In the genomic region with DNA sequence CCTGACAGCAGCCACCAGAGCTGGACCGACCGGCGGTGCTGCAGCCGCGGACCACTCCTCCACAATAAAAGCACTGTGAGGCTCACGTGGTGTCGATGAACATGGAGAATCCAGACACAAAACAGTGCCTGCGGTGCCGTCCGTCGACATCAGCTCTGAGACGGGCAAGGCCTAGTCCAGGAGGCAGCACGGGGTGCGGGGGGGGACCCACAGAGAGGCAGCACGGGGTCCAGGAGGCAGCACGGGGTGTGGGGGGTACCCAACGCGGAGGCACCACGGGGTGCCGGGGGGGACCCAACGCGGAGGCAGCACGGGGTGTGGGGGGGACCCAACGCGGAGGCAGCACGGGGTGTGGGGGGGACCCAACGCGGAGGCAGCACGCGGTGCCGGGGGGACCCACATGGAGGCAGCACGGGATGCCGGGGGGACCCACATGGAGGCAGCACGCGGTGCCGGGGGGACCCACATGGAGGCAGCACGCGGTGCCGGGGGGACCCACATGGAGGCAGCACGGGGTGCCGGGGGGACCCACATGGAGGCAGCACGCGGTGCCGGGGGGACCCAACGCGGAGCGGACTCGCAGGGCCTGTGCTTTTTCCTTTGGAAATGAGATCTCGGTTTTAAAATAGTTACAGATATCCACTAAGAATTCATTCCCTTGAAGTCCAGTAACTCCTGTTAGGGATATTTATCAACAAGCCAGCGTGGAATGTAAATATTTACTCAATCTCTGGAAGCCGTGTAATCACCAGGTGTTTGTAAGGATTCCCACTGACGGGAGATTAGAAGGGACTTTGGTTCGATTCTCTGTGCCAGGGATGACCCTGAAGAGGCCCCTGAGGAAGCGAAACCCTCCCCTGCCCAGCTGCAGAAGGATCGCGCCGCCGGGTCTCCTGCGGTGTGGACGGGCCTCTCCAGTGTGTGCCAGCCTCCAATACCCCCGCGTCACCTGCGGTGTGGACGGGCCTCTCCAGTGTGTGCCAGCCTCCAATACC, we compare ENCODE assay signal across 22 cellular contexts. TPM values are rescaled to one million over a fixed set of nuclear protein-coding genes. Genes with fewer than 3 reads are reported as not detected.
DNase-seq lines count a peak whose midpoint lies in the region; ATAC-seq, FAIRE-seq and TF ChIP-seq lines count a peak whose summit lies in the region.
"Had no signal": no experiment of that assay in that cellular context is flagged by ENCODE, and none has a peak within 500 bp of the region (broad histone marks: within the 10 kb centered on the region; RNA-seq: fewer than 3 reads in every experiment).

No MANE protein-coding gene starts in this region.

- H3K79me2 ChIP-seq in smooth muscle cell (ENCODE audit: low read depth) = peaks cover 6% of the 10 kb centered on the region

- no peaks in the 10 kb centered on the region for H3K4me1 ChIP-seq in kidney (ENCODE audit: control insufficient read depth in 1 of 2, insufficient read depth in 1 of 2, low read depth in 1 of 2, low read length in 2 of 2)
- H3K4me1 ChIP-seq in smooth muscle cell (ENCODE audit: low read depth) = peaks cover 8% of the 10 kb centered on the region
- H3K4me1 ChIP-seq: foreskin keratinocyte had no signal

- H3K36me3 Mint-ChIP-seq in WTC11 = no peaks in the 10 kb centered on the region
- no peaks in the 10 kb centered on the region for H3K36me3 Mint-ChIP-seq in T-cell
- H3K36me3 Mint-ChIP-seq: stimulated activated effector memory CD8-positive, alpha-beta T cell treated with anti-CD3 and anti-CD28 coated beads, Interleukin-12 subunit alpha, Interleukin-12 subunit beta, amount 100 ng/mL, for 72 hours had no signal

- H3K27ac Mint-ChIP-seq in WTC11 (peak overlapping the region; percentile 70; the same call in 1 of the 2 replicates), T-cell (no peak overlapping the region)
- H3K27ac Mint-ChIP-seq: stimulated activated effector memory CD8-positive, alpha-beta T cell treated with anti-CD3 and anti-CD28 coated beads, Interleukin-12 subunit alpha, Interleukin-12 subunit beta, amount 100 ng/mL, for 72 hours had no signal

- H3K36me3 ChIP-seq in kidney (ENCODE audit: control insufficient read depth in 1 of 2, insufficient read depth in 2 of 2, low read length in 2 of 2) (no peaks in the 10 kb centered on the region), smooth muscle cell (ENCODE audit: low read depth) (peaks cover 5% of the 10 kb centered on the region)
- H3K36me3 ChIP-seq: tibial artery had no signal

- H3F3A ChIP-seq in smooth muscle cell (ENCODE audit: low read depth) = peaks cover 27% of the 10 kb centered on the region

- POLR2A ChIA-PET in HEK293T (lab: Yijun Ruan, JAX) (no interaction called here), WTC11 (lab: Charles Lee) (no interaction called here), T-cell (lab: Charles Lee) (no interaction called here)

- H3K4me1 Mint-ChIP-seq in WTC11 (peaks cover 6% of the 10 kb centered on the region; the same call in 1 of the 2 replicates), T-cell (no peaks in the 10 kb centered on the region)
- H3K4me1 Mint-ChIP-seq: stimulated activated effector memory CD8-positive, alpha-beta T cell treated with anti-CD3 and anti-CD28 coated beads, Interleukin-12 subunit alpha, Interleukin-12 subunit beta, amount 100 ng/mL, for 72 hours had no signal

- peaks cover 11% of the 10 kb centered on the region for H3K9me3 Mint-ChIP-seq in WTC11
- peaks cover 5 to 12% (median 10%) of the 10 kb centered on the region in 3 donors for H3K9me3 Mint-ChIP-seq in T-cell

- H3K27me3 Mint-ChIP-seq in WTC11 (ENCODE audit: low read depth) (no peaks in the 10 kb centered on the region), T-cell (peaks cover 2 to 5% of the 10 kb centered on the region in 2 donors)

- no peak overlapping the region for H3K27ac ChIP-seq in kidney (ENCODE audit: low read depth in 2 of 2, low read length in 2 of 2)
- H3K27ac ChIP-seq in smooth muscle cell (ENCODE audit: low read depth) = peak overlapping the region; percentile 67
- H3K27ac ChIP-seq: foreskin keratinocyte, RWPE1, tibial artery had no signal

- FAIRE-seq in kidney (lab: Jason Lieb, UNC) = no peak
- FAIRE-seq: bronchial epithelial cell, TTC549 had no signal

- DNase-seq in HEK293T (ENCODE audit: extremely low spot score) = peak; percentile 8
- no peak for DNase-seq in WTC11 (ENCODE audit: low spot score)
- peak; percentile 50 for DNase-seq in kidney
- no peak for DNase-seq in smooth muscle cell (lab: John Stamatoyannopoulos, UW; ENCODE audit: unreplicated experiment)
- DNase-seq in T-cell = no peak
- DNase-seq: activated CD4-positive, alpha-beta T cell treated with anti-CD3 and anti-CD28 coated beads for 4 hours; activated effector memory CD4-positive, alpha-beta T cell treated with Interleukin-2 at 50 U/mL for 16 hours; AML-193; foreskin keratinocyte; left cardiac atrium; midbrain; NCI-H1694 treated with DMSO at 0.1 percent for 48 hours; NCI-H2227 treated with DMSO at 0.1 percent for 48 hours; retina; stimulated activated CD4-positive, alpha-beta T cell treated with anti-CD3 and anti-CD28 coated beads, Interleukin-15, amount 100 ng/mL, for 24 hours; tibial artery had no signal

- no peak overlapping the region for H3K4me2 ChIP-seq in smooth muscle cell

- no peaks in the 10 kb centered on the region for H4K20me1 ChIP-seq in smooth muscle cell (ENCODE audit: low read depth)

- no peak overlapping the region for H2AFZ ChIP-seq in smooth muscle cell (ENCODE audit: low read depth)

- H3K4me3 Mint-ChIP-seq in WTC11 (no peak overlapping the region), T-cell (no peak overlapping the region)
- H3K4me3 Mint-ChIP-seq: stimulated activated effector memory CD8-positive, alpha-beta T cell treated with anti-CD3 and anti-CD28 coated beads, Interleukin-12 subunit alpha, Interleukin-12 subunit beta, amount 100 ng/mL, for 72 hours had no signal

- WGBS in smooth muscle cell (ENCODE audit: low lambda C conversion rate) = 82% methylated on average over 45 of the region's 64 CpGs

- H3K9ac ChIP-seq in kidney (ENCODE audit: low read length in 2 of 2) = no peak overlapping the region
- no peak overlapping the region for H3K9ac ChIP-seq in smooth muscle cell (ENCODE audit: low read depth)

- CTCF ChIA-PET in HEK293T (lab: Yijun Ruan, JAX) = no interaction called here
- CTCF ChIA-PET in WTC11 (lab: Charles Lee) = no interaction called here
- CTCF ChIA-PET in T-cell (lab: Charles Lee) = no interaction called here

- no peaks in the 10 kb centered on the region for H3K27me3 ChIP-seq in smooth muscle cell (ENCODE audit: low read depth)
- H3K27me3 ChIP-seq: foreskin keratinocyte, tibial artery had no signal

- intact Hi-C loops in kidney (cut with DNase I) = no loop called here

- H3K9me3 ChIP-seq in kidney (ENCODE audit: control insufficient read depth in 1 of 2, low read length in 2 of 2) (peaks cover 0 to 4% of the 10 kb centered on the region in 2 donors), smooth muscle cell (replicated peaks; ENCODE audit: low read depth) (no peaks in the 10 kb centered on the region)

- H3K4me3 ChIP-seq in kidney (ENCODE audit: low read length in 2 of 2) (no peak overlapping the region), smooth muscle cell (no peak overlapping the region)
- H3K4me3 ChIP-seq: tibial artery had no signal

- ATAC-seq in WTC11 = no peak
- ATAC-seq in HG03457 (IDR thresholded peaks at IDR 0.05; ENCODE audit: unreplicated experiment) = no peak
- no peak for ATAC-seq in GM18511 (IDR thresholded peaks at IDR 0.05; ENCODE audit: unreplicated experiment)
- no peak for ATAC-seq in T-cell (replicated peaks in 1 of 4)
- ATAC-seq: foreskin keratinocyte; left cardiac atrium; stimulated activated effector memory CD8-positive, alpha-beta T cell treated with anti-CD3 and anti-CD28 coated beads, Interleukin-12 subunit alpha, Interleukin-12 subunit beta, amount 100 ng/mL, for 72 hours had no signal

- no peak for TF ChIP-seq CTCF in WTC11 (IDR thresholded peaks at IDR 0.05)
- TF ChIP-seq CTCF in kidney (IDR thresholded peaks at IDR 0.05; ENCODE audit: borderline replicate concordance, extremely low read depth, insufficient read depth) = no peak
- TF ChIP-seq CTCF in smooth muscle cell (IDR thresholded peaks at IDR 0.05; ENCODE audit: borderline replicate concordance, insufficient read depth, poor library complexity, severe bottlenecking) = no peak

TF ChIP-seq in HEK293T, 16 proteins besides CTCF, POLR2A, EP300 and RAD21 (continues in another document):
- TF ChIP-seq ELF4 (IDR thresholded peaks at IDR 0.05) = no peak
- no peak for TF ChIP-seq FOXK2 (IDR thresholded peaks at IDR 0.05)
- no peak for TF ChIP-seq LEF1 (IDR thresholded peaks at IDR 0.05; ENCODE audit: borderline replicate concordance)
- no peak for TF ChIP-seq FOXM1 (IDR thresholded peaks at IDR 0.05; ENCODE audit: borderline replicate concordance)
- no peak for TF ChIP-seq SP1 (IDR thresholded peaks at IDR 0.05)
- no peak for TF ChIP-seq PKNOX1 (IDR thresholded peaks at IDR 0.05)

TF ChIP-seq in WTC11, 78 proteins besides CTCF, POLR2A, EP300 and RAD21 (continues in another document):
- TF ChIP-seq CREB1 (CRISPR knock-in tag; IDR thresholded peaks at IDR 0.05) (no peak), MAX (CRISPR knock-in tag; IDR thresholded peaks at IDR 0.05) (peak; percentile 40; the same call in 1 of the 2 replicates), ESRRA (CRISPR knock-in tag; IDR thresholded peaks at IDR 0.05; ENCODE audit: borderline replicate concordance) (no peak)
- TF ChIP-seq, protein P1, sequence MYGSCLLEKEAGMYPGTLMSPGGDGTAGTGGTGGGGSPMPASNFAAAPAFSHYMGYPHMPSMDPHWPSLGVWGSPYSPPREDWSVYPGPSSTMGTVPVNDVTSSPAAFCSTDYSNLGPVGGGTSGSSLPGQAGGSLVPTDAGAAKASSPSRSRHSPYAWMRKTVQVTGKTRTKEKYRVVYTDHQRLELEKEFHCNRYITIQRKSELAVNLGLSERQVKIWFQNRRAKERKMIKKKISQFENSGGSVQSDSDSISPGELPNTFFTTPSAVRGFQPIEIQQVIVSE (CRISPR knock-in tag; IDR thresholded peaks at IDR 0.05; ENCODE audit: borderline replicate concordance) = no peak
- TF ChIP-seq, protein P2, sequence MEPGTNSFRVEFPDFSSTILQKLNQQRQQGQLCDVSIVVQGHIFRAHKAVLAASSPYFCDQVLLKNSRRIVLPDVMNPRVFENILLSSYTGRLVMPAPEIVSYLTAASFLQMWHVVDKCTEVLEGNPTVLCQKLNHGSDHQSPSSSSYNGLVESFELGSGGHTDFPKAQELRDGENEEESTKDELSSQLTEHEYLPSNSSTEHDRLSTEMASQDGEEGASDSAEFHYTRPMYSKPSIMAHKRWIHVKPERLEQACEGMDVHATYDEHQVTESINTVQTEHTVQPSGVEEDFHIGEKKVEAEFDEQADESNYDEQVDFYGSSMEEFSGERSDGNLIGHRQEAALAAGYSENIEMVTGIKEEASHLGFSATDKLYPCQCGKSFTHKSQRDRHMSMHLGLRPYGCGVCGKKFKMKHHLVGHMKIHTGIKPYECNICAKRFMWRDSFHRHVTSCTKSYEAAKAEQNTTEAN (CRISPR knock-in tag; IDR thresholded peaks at IDR 0.05) = no peak

RNA-seq across cellular contexts. Expression of gene COL6A1, which starts 52.1 kb away (rescaled TPM):
- total RNA-seq in WTC11 (2021) = 221 to 245 TPM (median 240 TPM) in 3 replicates
- 127 TPM for total RNA-seq in kidney
- 112 TPM for polyA plus RNA-seq in kidney (ENCODE audit: insufficient read depth, low read depth, low replicate concordance)
- 1,267 and 1,292 TPM in 2 replicates for total RNA-seq in smooth muscle cell
- 2,075 and 2,827 TPM in 2 replicates for polyA plus RNA-seq in smooth muscle cell
- total RNA-seq in T-cell = 10 to 100 TPM in 3 of 5 donors, 1 to 10 TPM in 2; 4.2 to 25.3 (median 14.6) TPM

Comparison
In these comparisons a context has a peak if more than half of its experiments do, and no peak if none do; other contexts are left out.
1. DNase-seq: peak in HEK293T (single experiment) and kidney (single experiment); none in WTC11 (single experiment), smooth muscle cell (single experiment) and T-cell (0 of 34).